23 cellular contexts compared by ENCODE assay signal in the genomic region with DNA sequence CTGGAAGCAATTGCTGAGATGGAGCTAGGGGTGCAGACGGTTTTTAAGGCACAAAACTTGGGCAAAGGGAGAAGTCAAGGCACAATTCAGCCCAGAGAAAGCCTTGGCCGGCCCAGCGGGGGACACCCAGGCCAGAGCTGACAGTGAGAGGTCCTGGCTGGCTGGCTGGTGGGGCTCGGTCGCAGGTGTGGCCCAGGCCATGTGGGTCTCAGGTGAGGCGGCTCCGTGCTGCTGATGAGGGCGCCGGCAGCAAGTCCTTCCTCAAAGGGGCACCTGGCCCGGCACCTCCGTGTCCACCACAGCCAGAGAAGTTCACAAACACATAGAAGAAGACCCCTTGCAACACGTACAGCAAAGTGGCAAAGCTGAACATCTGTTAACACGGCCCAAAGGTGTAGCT. TPM values are rescaled to one million over a fixed set of nuclear protein-coding genes. Genes with fewer than 3 reads are reported as not detected.
DNase-seq lines count a peak whose midpoint lies in the region; ATAC-seq, FAIRE-seq and TF ChIP-seq lines count a peak whose summit lies in the region.
"Had no signal": no experiment of that assay in that cellular context is flagged by ENCODE, and none has a peak within 500 bp of the region (broad histone marks: within the 10 kb centered on the region; RNA-seq: fewer than 3 reads in every experiment).

No MANE protein-coding gene starts in this region.

- peak overlapping the region; percentile 11; the same call in 1 of the 2 replicates for H4K8ac ChIP-seq in H1 (ENCODE audit: extremely low read depth, insufficient read depth, low read length)

- no peaks in the 10 kb centered on the region for H3K79me2 ChIP-seq in H1 (ENCODE audit: control insufficient read depth in 1 of 2, insufficient read depth in 2 of 2, low read length in 2 of 2)

- H3K23me2 ChIP-seq in H1 (ENCODE audit: low read depth, low read length), result no peaks in the 10 kb centered on the region

- POLR2A ChIA-PET in H1 (lab: Charles Lee; ENCODE audit: partially characterized antibody), result no interaction called here

- H3K4me2 ChIP-seq in H1 (ENCODE audit: insufficient read depth in 1 of 2, low read depth in 2 of 2, low read length in 2 of 2), result no peak overlapping the region
- H3K4me2 ChIP-seq: A549 had no signal

- no peak overlapping the region for H2AFZ ChIP-seq in H1 (ENCODE audit: low read length)

- H3K18ac ChIP-seq in H1 (ENCODE audit: extremely low read depth, low read length), result no peak overlapping the region

- no peak overlapping the region for H2BK5ac ChIP-seq in H1 (ENCODE audit: low read depth, low read length)

- no peak for TF ChIP-seq RAD21 in H1 (IDR thresholded peaks at IDR 0.05 in 1 of 2, conservative IDR thresholded peaks at IDR 0.05 in 1 of 2; ENCODE audit: low read depth in 2 of 2, low read length in 2 of 2)

- H3K27me3 Mint-ChIP-seq in stimulated activated naive CD8-positive, alpha-beta T cell treated with anti-CD3 and anti-CD28 coated beads, Interleukin-15, amount 100 ng/mL, for 72 hours, result peaks cover 25% of the 10 kb centered on the region
- H3K27me3 Mint-ChIP-seq: CD4-positive, alpha-beta T cell had no signal

- no peak overlapping the region for H3K9ac ChIP-seq in H1 (replicated peaks in 1 of 4; ENCODE audit: extremely low read depth in 1 of 4, low read depth in 3 of 4, low read length in 3 of 4)

- H3K79me1 ChIP-seq in H1 (ENCODE audit: low read depth, low read length), result no peaks in the 10 kb centered on the region

- peaks cover 17 to 19% of the 10 kb centered on the region in 2 donors for H3K9me3 Mint-ChIP-seq in stimulated activated naive CD8-positive, alpha-beta T cell treated with anti-CD3 and anti-CD28 coated beads, Interleukin-15, amount 100 ng/mL, for 72 hours

- H3K4me3 Mint-ChIP-seq in stimulated activated naive CD8-positive, alpha-beta T cell treated with anti-CD3 and anti-CD28 coated beads, Interleukin-15, amount 100 ng/mL, for 72 hours, result no peak overlapping the region
- H3K4me3 Mint-ChIP-seq: B cell; CD4-positive, alpha-beta T cell; CD8-positive, alpha-beta T cell had no signal

- H3K27me3 ChIP-seq in H1 (replicated peaks in 1 of 4; ENCODE audit: control insufficient read depth in 3 of 4, extremely low read depth in 1 of 4, insufficient read depth in 3 of 4, low read length in 3 of 4), result no peaks in the 10 kb centered on the region
- H3K27me3 ChIP-seq: BLaER1 treated with 17β-estradiol and CSF1 and Interleukin-3, amounts not matched to agents 10 nM and 100 nM had no signal

- no peak overlapping the region for H3K4ac ChIP-seq in H1 (replicated peaks; ENCODE audit: insufficient read length, low read depth, low read length)

- ATAC-seq in stimulated activated naive CD8-positive, alpha-beta T cell treated with anti-CD3 and anti-CD28 coated beads, Interleukin-15, amount 100 ng/mL, for 72 hours, result no peak
- ATAC-seq in stimulated activated naive CD8-positive, alpha-beta T cell treated with anti-CD3 and anti-CD28 coated beads, Interleukin-15, Interleukin-2, amounts not matched to agents 100 U/mL and 50 U/mL, for 24 hours, result no peak
- ATAC-seq: A549; CD8-positive, alpha-beta T cell had no signal

- H4K20me1 ChIP-seq in H1 (replicated peaks in 1 of 2; ENCODE audit: control insufficient read depth in 1 of 2, insufficient read depth in 2 of 2, low read length in 2 of 2), result no peaks in the 10 kb centered on the region
- H4K20me1 ChIP-seq: BLaER1 treated with 17β-estradiol and CSF1 and Interleukin-3, amounts not matched to agents 10 nM and 100 nM had no signal

- H2BK12ac ChIP-seq in H1 (ENCODE audit: low read depth, low read length), result no peak overlapping the region

- H3K9me3 ChIP-seq in H1 (ENCODE audit: insufficient read depth in 2 of 2, low read depth in 1 of 2, low read length in 1 of 2), result no peaks in the 10 kb centered on the region
- H3K9me3 ChIP-seq: A549, Caco-2 had no signal

- no peak overlapping the region for H2AK5ac ChIP-seq in H1 (ENCODE audit: low read depth, low read length)

- H2BK120ac ChIP-seq in H1 (replicated peaks; ENCODE audit: low read depth, low read length), result no peak overlapping the region

- peak overlapping the region; percentile 35 to 57 for H3K27ac Mint-ChIP-seq in stimulated activated naive CD8-positive, alpha-beta T cell treated with anti-CD3 and anti-CD28 coated beads, Interleukin-15, amount 100 ng/mL, for 72 hours
- H3K27ac Mint-ChIP-seq: B cell; CD4-positive, alpha-beta T cell; CD8-positive, alpha-beta T cell had no signal

- no peak for FAIRE-seq in H1 (lab: Jason Lieb, UNC)
- peak; percentile 59 for FAIRE-seq in urothelium cell line (lab: Jason Lieb, UNC)
- FAIRE-seq: A549, D721Med, GM12891, GM18507 had no signal

- no peak for TF ChIP-seq POLR2A in H1 (IDR thresholded peaks at IDR 0.05; ENCODE audit: control extremely low read depth in 1 of 2, low read depth in 2 of 2, low read length in 2 of 2)

- H3K4me1 Mint-ChIP-seq in stimulated activated naive CD8-positive, alpha-beta T cell treated with anti-CD3 and anti-CD28 coated beads, Interleukin-15, amount 100 ng/mL, for 72 hours, result no peaks in the 10 kb centered on the region

- peaks cover 0 to 4% (median 3%) of the 10 kb centered on the region in 4 experiments; a peak in 4 of 7 replicates for H3K4me1 ChIP-seq in H1 (replicated peaks in 1 of 4; ENCODE audit: control insufficient read depth in 3 of 4, insufficient read depth in 4 of 4, low read length in 3 of 4)
- H3K4me1 ChIP-seq: A549, Caco-2 had no signal

- no peak for TF ChIP-seq EP300 in H1 (IDR thresholded peaks at IDR 0.05; ENCODE audit: borderline replicate concordance in 1 of 2, low read depth in 2 of 2, low read length in 2 of 2)

- no peak for TF ChIP-seq CTCF in H1 (IDR thresholded peaks at IDR 0.05; ENCODE audit: control extremely low read depth in 1 of 3, insufficient read depth in 1 of 3, low read depth in 1 of 3, low read length in 3 of 3)

- H3K56ac ChIP-seq in H1 (replicated peaks; ENCODE audit: insufficient read length, low read depth, low read length), result no peak overlapping the region

- no peak overlapping the region for H2BK15ac ChIP-seq in H1 (ENCODE audit: low read length)

- DNase-seq in stimulated activated naive CD8-positive, alpha-beta T cell treated with anti-CD3 and anti-CD28 coated beads, Interleukin-15, amount 100 ng/mL, for 72 hours, result no peak
- DNase-seq in stimulated activated naive CD8-positive, alpha-beta T cell treated with anti-CD3 and anti-CD28 coated beads, Interleukin-15, Interleukin-2, amounts not matched to agents 100 U/mL and 50 U/mL, for 24 hours, result no peak
- no peak for DNase-seq in H1 (ENCODE audit: low read depth in 1 of 2, low spot score in 2 of 2)
- DNase-seq in islet precursor cell, result peak; percentile 44
- DNase-seq in urothelium cell line (ENCODE audit: low spot score), result no peak
- no peak for DNase-seq in LoVo (ENCODE audit: low spot score)
- no peak for DNase-seq in NCI-H1092 treated with DMSO at 0.1 percent for 48 hours (lab: John Stamatoyannopoulos, UW)
- no peak for DNase-seq in stimulated activated CD4-positive, alpha-beta T cell treated with anti-CD3 and anti-CD28 coated beads, Interleukin-2, amount 100 ng/mL, for 24 hours
- DNase-seq: AML-193; Caco-2; Calu3; CD4-positive, alpha-beta T cell; CD8-positive, alpha-beta T cell; GF-D8 had no signal

- no peaks in the 10 kb centered on the region for H3K36me3 ChIP-seq in H1 (ENCODE audit: control insufficient read depth in 2 of 4, insufficient read depth in 4 of 4, low read length in 3 of 4)
- H3K36me3 ChIP-seq: BLaER1 treated with 17β-estradiol and CSF1 and Interleukin-3, amounts not matched to agents 10 nM and 100 nM had no signal

- WGBS in H1 (ENCODE audit: extremely low coverage in 1 of 2, insufficient coverage in 1 of 2, insufficient read length in 1 of 2, insufficient replicate concordance in 2 of 2, low coverage in 1 of 2, low lambda C conversion rate in 2 of 2, missing lambda C conversion rate in 1 of 2), 2 experiments, result 93% methylated on average over 13 of the region's 13 CpGs; no CpG with 5 or more reads in 1 of the 2 experiments

- H3K14ac ChIP-seq in H1 (ENCODE audit: insufficient read length), result no peak overlapping the region

- no peak overlapping the region for H2BK20ac ChIP-seq in H1 (ENCODE audit: low read length)

- H3K23ac ChIP-seq in H1 (ENCODE audit: insufficient read length), result no peak overlapping the region

- CTCF ChIA-PET in H1 (lab: Charles Lee; ENCODE audit: partially characterized antibody), result interaction anchor here (0.6 to 1.2 kb wide), 2 partner anchors 10 to 123 kb away, joined by 4 to 5 read pairs; no protein-coding TSS in a partner anchor

- no peak overlapping the region for H4K91ac ChIP-seq in H1 (replicated peaks; ENCODE audit: insufficient read length, low read length)

- no peak overlapping the region for H3K4me3 ChIP-seq in H1 (ENCODE audit: extremely low read depth in 1 of 4, insufficient read depth in 2 of 4, low read depth in 3 of 4, low read length in 4 of 4)
- H3K4me3 ChIP-seq: A549 had no signal

- H4K5ac ChIP-seq in H1 (ENCODE audit: insufficient read length, low read depth, low read length), result no peak overlapping the region

- no peak overlapping the region for H3K27ac ChIP-seq in H1 (ENCODE audit: low read depth, low read length)
- H3K27ac ChIP-seq: 22Rv1, A549, C4-2B had no signal

TF ChIP-seq in H1, 55 proteins besides CTCF, POLR2A, EP300 and RAD21:
- TF ChIP-seq YY1 (IDR thresholded peaks at IDR 0.05; ENCODE audit: low read depth, low read length) (no peak), ASH2L (IDR thresholded peaks at IDR 0.05; ENCODE audit: low read length) (no peak), TAF7 (optimal IDR thresholded peaks at IDR 0.05; ENCODE audit: borderline replicate concordance, low read depth, low read length) (no peak), CHD1 (IDR thresholded peaks at IDR 0.05; ENCODE audit: low read depth, low read length) (no peak), SIN3A (conservative IDR thresholded peaks at IDR 0.05 in 1 of 2, IDR thresholded peaks at IDR 0.05 in 1 of 2; ENCODE audit: low read depth in 1 of 2, low read length in 2 of 2) (no peak), CTBP2 (IDR thresholded peaks at IDR 0.05; ENCODE audit: borderline replicate concordance, insufficient read depth, insufficient read length, low read length) (no peak), SRF (IDR thresholded peaks at IDR 0.05; ENCODE audit: low read depth, low read length) (no peak), GTF2F1 (IDR thresholded peaks at IDR 0.05; ENCODE audit: borderline replicate concordance, low read depth, low read length) (no peak), PHF8 (conservative IDR thresholded peaks at IDR 0.05; ENCODE audit: low read depth, low read length) (no peak)

RNA-seq across cellular contexts. Expression of gene LDLRAD4, which starts 54.2 kb away (rescaled TPM):
- 1.2 and 1.4 TPM in 2 replicates for total RNA-seq in H1 (2021; fragmentation: NEBNext Ultra II Directional; extraction: Animal tissue kit (Norgen Biotek cat#: 25700))
- polyA plus RNA-seq in H1 (2011; rRNA removed), result 0.77 and 1.1 TPM in 2 replicates
- 0.88 TPM for polyA plus RNA-seq in H1 (2011; cell fraction: cytosol; rRNA removed)
- polyA plus RNA-seq in H1 (2011; cell fraction: nucleus; rRNA removed), result 1.6 TPM
- polyA plus RNA-seq in H1 (2012, experiment 1 of 2), result 0.51 to 0.81 TPM (median 0.66 TPM) in 4 replicates
- 0.22 TPM for polyA plus RNA-seq in H1 (2012, experiment 2 of 2)
- polyA plus RNA-seq in H1 (2013, experiment 1 of 2), result 0.57 TPM
- polyA plus RNA-seq in H1 (2013, experiment 2 of 2), result 0.46 TPM
- polyA minus RNA-seq in H1 (2011; rRNA and poly(A)+ RNA removed), result 0.68 and 1.8 TPM in 2 replicates
- polyA minus RNA-seq in H1 (2011; cell fraction: cytosol; rRNA and poly(A)+ RNA removed), result 1.0 TPM
- polyA minus RNA-seq in H1 (2011; cell fraction: nucleus; rRNA and poly(A)+ RNA removed), result 4.1 TPM
- polyA plus RNA-seq: BJ had no signal
